In genomic region chr14:25136811-25137210, GRCh38 we compare ENCODE assay signal across 20 cellular contexts.
"Had no signal": no experiment of that assay in that cellular context is flagged by ENCODE, and none has a peak within 500 bp of the region (broad histone marks: within the 10 kb centered on the region; RNA-seq: fewer than 3 reads in every experiment).

No MANE protein-coding gene starts in this region.

- H3K27ac ChIP-seq: esophagus squamous epithelium, gastroesophageal sphincter, left ventricle myocardium inferior, lower lobe of right lung, sigmoid colon had no signal

- H3K4me3 ChIP-seq: esophagus squamous epithelium, gastroesophageal sphincter, left ventricle myocardium inferior, lower lobe of right lung, sigmoid colon had no signal

- H3K36me3 ChIP-seq: esophagus squamous epithelium, gastroesophageal sphincter, left ventricle myocardium inferior, lower lobe of right lung, sigmoid colon had no signal

- ATAC-seq: gastroesophageal sphincter; lower lobe of right lung; naive thymus-derived CD4-positive, alpha-beta T cell had no signal

- DNase-seq: esophagus squamous epithelium; foreskin fibroblast; glutamatergic neuron; immature natural killer cell; left ventricle myocardium inferior; lower lobe of right lung; naive thymus-derived CD4-positive, alpha-beta T cell; nephron progenitor cell; posterior cingulate gyrus; sigmoid colon; small intestine; stimulated activated CD4-positive, alpha-beta T cell treated with anti-CD3 and anti-CD28 coated beads, Interleukin-2, amount 100 ng/mL, for 48 hours; stimulated activated naive CD4-positive, alpha-beta T cell treated with Interleukin-2 at 50 U/mL for 16 hours had no signal

- H3K36me3 Mint-ChIP-seq: immature natural killer cell; memory B cell; naive thymus-derived CD4-positive, alpha-beta T cell; type B pancreatic cell had no signal

- FAIRE-seq: colon, keratinocyte, small intestine, urothelium cell line had no signal

- H3K4me1 ChIP-seq: esophagus squamous epithelium had no signal

- H3K4me3 Mint-ChIP-seq: dendritic cell treated with granulocyte-macrophage colony-stimulating factor and Interleukin-4, amounts not matched to agents 40 ng/mL and 50 ng/mL, for 4 days; immature natural killer cell; memory B cell; naive thymus-derived CD4-positive, alpha-beta T cell; nephron progenitor cell; type B pancreatic cell had no signal

- H3K9me3 ChIP-seq: esophagus squamous epithelium, gastroesophageal sphincter, lower lobe of right lung, sigmoid colon had no signal

- H3K27ac Mint-ChIP-seq: dendritic cell treated with granulocyte-macrophage colony-stimulating factor and Interleukin-4, amounts not matched to agents 40 ng/mL and 50 ng/mL, for 4 days; immature natural killer cell; memory B cell; naive thymus-derived CD4-positive, alpha-beta T cell; nephron progenitor cell; type B pancreatic cell had no signal

- H3K9me3 Mint-ChIP-seq: dendritic cell treated with granulocyte-macrophage colony-stimulating factor and Interleukin-4, amounts not matched to agents 40 ng/mL and 50 ng/mL, for 4 days; immature natural killer cell had no signal
